Comparison of ENCODE assay signal across 2 cellular contexts in genomic region chr1:111505641-111506119, GRCh38.
A peak's percentile ranks its signal among the peaks of the same experiment; 100 is the strongest.
TF ChIP-seq lines count a peak whose summit lies in the region.

No MANE protein-coding gene starts in this region.

TF ChIP-seq in GM12878, 131 proteins besides CTCF, POLR2A, EP300 and RAD21 (continues in another document):
- TF ChIP-seq NRF1 (conservative IDR thresholded peaks at IDR 0.05; ENCODE audit: low read depth, low read length) = no peak
- 0 out of 2 replicates have a peak, but pooled peaks have one; percentile 35 for TF ChIP-seq CHD2 (IDR thresholded peaks at IDR 0.05; ENCODE audit: borderline replicate concordance, low read depth, low read length)
- 0 out of 2 replicates have a peak, but pooled peaks have one; percentile 36 for TF ChIP-seq CREB1 (IDR thresholded peaks at IDR 0.05; ENCODE audit: low read depth)
- peak; percentile 44; the same call in 1 of the 2 replicates for TF ChIP-seq TAF1 (IDR thresholded peaks at IDR 0.05; ENCODE audit: borderline replicate concordance, low read depth, low read length)
- TF ChIP-seq NBN (IDR thresholded peaks at IDR 0.05) = peak; percentile 54; the same call in 1 of the 2 replicates
- TF ChIP-seq MTA2 (IDR thresholded peaks at IDR 0.05; ENCODE audit: low read depth) = peak; percentile 60; the same call in 1 of the 2 replicates
- peak; percentile 34 for TF ChIP-seq KLF5 (IDR thresholded peaks at IDR 0.05; ENCODE audit: partially characterized antibody)
- TF ChIP-seq SPI1 (IDR thresholded peaks at IDR 0.05; ENCODE audit: borderline replicate concordance, insufficient read depth, low read depth, low read length) = peak; percentile 99
- no peak for TF ChIP-seq POU2F2 (IDR thresholded peaks at IDR 0.05; ENCODE audit: borderline replicate concordance, low read depth, low read length)
- no peak for TF ChIP-seq TARDBP (IDR thresholded peaks at IDR 0.05; ENCODE audit: borderline replicate concordance)
- no peak for TF ChIP-seq HDAC2 (IDR thresholded peaks at IDR 0.05)
- TF ChIP-seq CBFB (IDR thresholded peaks at IDR 0.05; ENCODE audit: low read depth) = no peak
- TF ChIP-seq ZSCAN29 (IDR thresholded peaks at IDR 0.05) = no peak
- peak; percentile 78 for TF ChIP-seq MXI1 (IDR thresholded peaks at IDR 0.05; ENCODE audit: low read depth, low read length)
- TF ChIP-seq IKZF1 (conservative IDR thresholded peaks at IDR 0.05) = peak; percentile 46
- TF ChIP-seq GATAD2B (conservative IDR thresholded peaks at IDR 0.05; ENCODE audit: low read depth) = no peak
- TF ChIP-seq EZH2 (IDR thresholded peaks at IDR 0.05; ENCODE audit: borderline replicate concordance, control insufficient read depth, low read depth, low read length) = no peak
- peak; percentile 21; the same call in 1 of the 2 replicates for TF ChIP-seq ZBED1 (IDR thresholded peaks at IDR 0.05; ENCODE audit: borderline replicate concordance)
- TF ChIP-seq TCF12 (IDR thresholded peaks at IDR 0.05; ENCODE audit: low read depth, low read length) = no peak
- TF ChIP-seq, protein P1, sequence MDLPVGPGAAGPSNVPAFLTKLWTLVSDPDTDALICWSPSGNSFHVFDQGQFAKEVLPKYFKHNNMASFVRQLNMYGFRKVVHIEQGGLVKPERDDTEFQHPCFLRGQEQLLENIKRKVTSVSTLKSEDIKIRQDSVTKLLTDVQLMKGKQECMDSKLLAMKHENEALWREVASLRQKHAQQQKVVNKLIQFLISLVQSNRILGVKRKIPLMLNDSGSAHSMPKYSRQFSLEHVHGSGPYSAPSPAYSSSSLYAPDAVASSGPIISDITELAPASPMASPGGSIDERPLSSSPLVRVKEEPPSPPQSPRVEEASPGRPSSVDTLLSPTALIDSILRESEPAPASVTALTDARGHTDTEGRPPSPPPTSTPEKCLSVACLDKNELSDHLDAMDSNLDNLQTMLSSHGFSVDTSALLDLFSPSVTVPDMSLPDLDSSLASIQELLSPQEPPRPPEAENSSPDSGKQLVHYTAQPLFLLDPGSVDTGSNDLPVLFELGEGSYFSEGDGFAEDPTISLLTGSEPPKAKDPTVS (IDR thresholded peaks at IDR 0.05; ENCODE audit: low read depth, low read length) = no peak
- peak; percentile 62 for TF ChIP-seq ATF7 (IDR thresholded peaks at IDR 0.05; ENCODE audit: low read depth)
- TF ChIP-seq ASH2L (IDR thresholded peaks at IDR 0.05; ENCODE audit: borderline replicate concordance, low read depth) = no peak
- no peak for TF ChIP-seq STAT3 (IDR thresholded peaks at IDR 0.05; ENCODE audit: low read depth, low read length)
- TF ChIP-seq CBX5 (IDR thresholded peaks at IDR 0.05; ENCODE audit: low read depth) = 0 out of 2 replicates have a peak, but pooled peaks have one; percentile 31
- TF ChIP-seq, protein P2, sequence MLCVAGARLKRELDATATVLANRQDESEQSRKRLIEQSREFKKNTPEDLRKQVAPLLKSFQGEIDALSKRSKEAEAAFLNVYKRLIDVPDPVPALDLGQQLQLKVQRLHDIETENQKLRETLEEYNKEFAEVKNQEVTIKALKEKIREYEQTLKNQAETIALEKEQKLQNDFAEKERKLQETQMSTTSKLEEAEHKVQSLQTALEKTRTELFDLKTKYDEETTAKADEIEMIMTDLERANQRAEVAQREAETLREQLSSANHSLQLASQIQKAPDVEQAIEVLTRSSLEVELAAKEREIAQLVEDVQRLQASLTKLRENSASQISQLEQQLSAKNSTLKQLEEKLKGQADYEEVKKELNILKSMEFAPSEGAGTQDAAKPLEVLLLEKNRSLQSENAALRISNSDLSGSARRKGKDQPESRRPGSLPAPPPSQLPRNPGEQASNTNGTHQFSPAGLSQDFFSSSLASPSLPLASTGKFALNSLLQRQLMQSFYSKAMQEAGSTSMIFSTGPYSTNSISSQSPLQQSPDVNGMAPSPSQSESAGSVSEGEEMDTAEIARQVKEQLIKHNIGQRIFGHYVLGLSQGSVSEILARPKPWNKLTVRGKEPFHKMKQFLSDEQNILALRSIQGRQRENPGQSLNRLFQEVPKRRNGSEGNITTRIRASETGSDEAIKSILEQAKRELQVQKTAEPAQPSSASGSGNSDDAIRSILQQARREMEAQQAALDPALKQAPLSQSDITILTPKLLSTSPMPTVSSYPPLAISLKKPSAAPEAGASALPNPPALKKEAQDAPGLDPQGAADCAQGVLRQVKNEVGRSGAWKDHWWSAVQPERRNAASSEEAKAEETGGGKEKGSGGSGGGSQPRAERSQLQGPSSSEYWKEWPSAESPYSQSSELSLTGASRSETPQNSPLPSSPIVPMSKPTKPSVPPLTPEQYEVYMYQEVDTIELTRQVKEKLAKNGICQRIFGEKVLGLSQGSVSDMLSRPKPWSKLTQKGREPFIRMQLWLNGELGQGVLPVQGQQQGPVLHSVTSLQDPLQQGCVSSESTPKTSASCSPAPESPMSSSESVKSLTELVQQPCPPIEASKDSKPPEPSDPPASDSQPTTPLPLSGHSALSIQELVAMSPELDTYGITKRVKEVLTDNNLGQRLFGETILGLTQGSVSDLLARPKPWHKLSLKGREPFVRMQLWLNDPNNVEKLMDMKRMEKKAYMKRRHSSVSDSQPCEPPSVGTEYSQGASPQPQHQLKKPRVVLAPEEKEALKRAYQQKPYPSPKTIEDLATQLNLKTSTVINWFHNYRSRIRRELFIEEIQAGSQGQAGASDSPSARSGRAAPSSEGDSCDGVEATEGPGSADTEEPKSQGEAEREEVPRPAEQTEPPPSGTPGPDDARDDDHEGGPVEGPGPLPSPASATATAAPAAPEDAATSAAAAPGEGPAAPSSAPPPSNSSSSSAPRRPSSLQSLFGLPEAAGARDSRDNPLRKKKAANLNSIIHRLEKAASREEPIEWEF (IDR thresholded peaks at IDR 0.05; ENCODE audit: insufficient replicate concordance, low read depth, low read length) = no peak
- TF ChIP-seq BCL3 (IDR thresholded peaks at IDR 0.05; ENCODE audit: borderline replicate concordance, insufficient read depth, low read depth, low read length, poor library complexity, severe bottlenecking) = no peak
- no peak for TF ChIP-seq FOXM1 (IDR thresholded peaks at IDR 0.05; ENCODE audit: low read depth, low read length)
- TF ChIP-seq NFIC (IDR thresholded peaks at IDR 0.05; ENCODE audit: low read depth, low read length) = no peak
- TF ChIP-seq NR2C2 (IDR thresholded peaks at IDR 0.05; ENCODE audit: borderline replicate concordance, control insufficient read depth, insufficient read length, low read depth) = no peak

TF ChIP-seq in SK-N-SH, 30 proteins besides CTCF, POLR2A, EP300 and RAD21:
- TF ChIP-seq GABPA (IDR thresholded peaks at IDR 0.05; ENCODE audit: low read depth) = no peak
- no peak for TF ChIP-seq FOXM1 (IDR thresholded peaks at IDR 0.05; ENCODE audit: low read depth)
- no peak for TF ChIP-seq POLR2AphosphoS5 (IDR thresholded peaks at IDR 0.05; ENCODE audit: low read depth, low read length)
- TF ChIP-seq FOXJ3 (CRISPR knock-in tag; IDR thresholded peaks at IDR 0.05) = no peak
- TF ChIP-seq NRF1 (IDR thresholded peaks at IDR 0.05; ENCODE audit: low read depth, low read length) = no peak
